In genomic region chr3:120596116-120596852, GRCh38 we compare ENCODE assay signal across 8 cellular contexts. TPM values are rescaled to one million over a fixed set of nuclear protein-coding genes. Genes with fewer than 3 reads are reported as not detected.
DNase-seq lines count a peak whose midpoint lies in the region; ATAC-seq, FAIRE-seq and TF ChIP-seq lines count a peak whose summit lies in the region.

NDUFB4 (plus strand) TSS chr3:120596336; CDS start chr3:120596360, 24 bp downstream.

- no peak for TF ChIP-seq CTCF in AG10803 (conservative IDR thresholded peaks at IDR 0.05; ENCODE audit: low read length)

- H3K4me3 ChIP-seq in AG10803 (ENCODE audit: low read length) = peak within 1 kb of the TSS; percentile 95

- DNase-seq in AG10803 (ENCODE audit: low read depth) = peak; percentile 98
- DNase-seq in NCI-H460 (ENCODE audit: extremely low read depth, low read depth) = peak; percentile 97
- DNase-seq in activated CD4-positive, CD25-positive, alpha-beta regulatory T cell treated with anti-CD3 and anti-CD28 coated beads, Interleukin-2, amount 50 U/mL, for 72 hours = peak; percentile 92
- DNase-seq in cerebellar nuclear complex (lab: John Stamatoyannopoulos, UW) = peak; percentile 40 to 82
- DNase-seq in stimulated activated CD4-positive, alpha-beta T cell treated with anti-CD3 and anti-CD28 coated beads, Interleukin-12 subunit alpha, Interleukin-12 subunit beta, amount 100 ng/mL, for 4 hours = peak; percentile 94

- ATAC-seq in GM19043 (IDR thresholded peaks at IDR 0.05; ENCODE audit: low read depth, unreplicated experiment) (peak; percentile 92), HG03378 (IDR thresholded peaks at IDR 0.05; ENCODE audit: unreplicated experiment) (peak; percentile 97)

- FAIRE-seq in islet of Langerhans (lab: Jason Lieb, UNC) = peak; percentile 97

RNA-seq across cellular contexts. Expression of gene NDUFB4, which starts in this region (rescaled TPM):
- 185 and 192 TPM in 2 replicates for total RNA-seq in NCI-H460 (2014; rRNA removed; shearing (Covaris generic))
- 64.7 and 92.2 TPM in 2 replicates for polyA plus RNA-seq in NCI-H460 (2014; cell fraction: nucleus; rRNA removed)

Comparison
In these comparisons a context has a peak if more than half of its experiments do, and no peak if none do; other contexts are left out.
1. Peak in every context shown above with its lines: DNase-seq, ATAC-seq and H3K4me3 ChIP-seq.